In the genomic region with DNA sequence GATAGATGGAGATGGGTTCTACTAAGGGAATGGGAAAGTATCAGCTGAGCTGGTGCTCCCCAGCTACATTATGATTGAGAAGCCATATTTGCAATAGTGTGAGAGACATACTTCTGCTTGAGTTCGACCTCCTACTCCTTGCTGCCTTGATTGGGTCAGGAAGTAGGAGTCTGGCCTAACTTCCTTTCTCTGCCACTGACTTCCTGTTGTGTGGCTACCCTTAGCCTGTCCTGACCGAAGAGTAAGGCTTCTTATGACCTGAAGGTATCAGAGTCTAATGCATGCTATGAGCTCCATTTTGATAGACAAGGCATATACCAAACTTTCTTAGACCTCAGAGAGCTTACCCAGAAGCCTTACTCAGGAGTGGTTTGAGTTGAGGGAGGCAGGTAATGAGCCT, we compare ENCODE assay signal across 12 cellular contexts. TPM values are rescaled to one million over a fixed set of nuclear protein-coding genes. Genes with fewer than 3 reads are reported as not detected.
DNase-seq lines count a peak whose midpoint lies in the region; ATAC-seq and TF ChIP-seq lines count a peak whose summit lies in the region.
"Had no signal": no experiment of that assay in that cellular context is flagged by ENCODE, and none has a peak within 500 bp of the region (broad histone marks: within the 10 kb centered on the region; RNA-seq: fewer than 3 reads in every experiment).

No MANE protein-coding gene starts in this region.

- H3K27ac ChIP-seq in MM.1S (ENCODE audit: low read length) = no peak overlapping the region
- H3K27ac ChIP-seq: KMS-11 had no signal

- H3K4me3 Mint-ChIP-seq in activated T-cell treated with anti-CD3 and anti-CD28 coated beads, Interleukin-2, amount 50 U/mL, for 24 hours = no peak overlapping the region
- peak overlapping the region; percentile 31 for H3K4me3 Mint-ChIP-seq in activated T-helper 1 cell treated with anti-CD3 and anti-CD28 coated beads, Interleukin-12 subunit alpha, Interleukin-12 subunit beta, Interleukin-2, Interleukin-4 antibody, amounts not matched to agents 30 ng/mL and 10 ng/mL and 1 ng/mL, durations not matched to agents 14 hours and 24 hours and 36 hours
- peak overlapping the region; percentile 22 for H3K4me3 Mint-ChIP-seq in stimulated activated effector memory CD8-positive, alpha-beta T cell treated with anti-CD3 and anti-CD28 coated beads, Interleukin-12 subunit alpha, Interleukin-12 subunit beta, amount 100 ng/mL, for 72 hours

- no peaks in the 10 kb centered on the region for H3K9me2 ChIP-seq in MM.1S (replicated peaks; ENCODE audit: insufficient read depth, low read length)

- H3K4me3 ChIP-seq in MM.1S (ENCODE audit: low read length) = no peak overlapping the region

- H3K9me3 Mint-ChIP-seq in activated T-cell treated with anti-CD3 and anti-CD28 coated beads, Interleukin-2, amount 50 U/mL, for 24 hours = peaks cover 17% of the 10 kb centered on the region
- H3K9me3 Mint-ChIP-seq in activated T-helper 1 cell treated with anti-CD3 and anti-CD28 coated beads, Interleukin-12 subunit alpha, Interleukin-12 subunit beta, Interleukin-2, Interleukin-4 antibody, amounts not matched to agents 30 ng/mL and 10 ng/mL and 1 ng/mL, durations not matched to agents 14 hours and 24 hours and 36 hours = peaks cover 31% of the 10 kb centered on the region
- H3K9me3 Mint-ChIP-seq in stimulated activated effector memory CD8-positive, alpha-beta T cell treated with anti-CD3 and anti-CD28 coated beads, Interleukin-12 subunit alpha, Interleukin-12 subunit beta, amount 100 ng/mL, for 72 hours = peaks cover 14% of the 10 kb centered on the region

- TF ChIP-seq CTCF in MM.1S (IDR thresholded peaks at IDR 0.05; ENCODE audit: low read length) = no peak

- H4K20me1 ChIP-seq in MM.1S (ENCODE audit: insufficient read depth, low read length) = no peaks in the 10 kb centered on the region

- ATAC-seq in stimulated activated effector memory CD8-positive, alpha-beta T cell treated with anti-CD3 and anti-CD28 coated beads, Interleukin-12 subunit alpha, Interleukin-12 subunit beta, amount 100 ng/mL, for 72 hours = peak; percentile 72

- no peak overlapping the region for H3K9ac ChIP-seq in MM.1S (ENCODE audit: low read length)
- H3K9ac ChIP-seq: KMS-11 had no signal

- no peaks in the 10 kb centered on the region for H3F3A ChIP-seq in MM.1S (ENCODE audit: insufficient read depth, low read length)

- H2AFZ ChIP-seq in MM.1S (ENCODE audit: low read length) = no peak overlapping the region

- DNase-seq in activated T-cell treated with anti-CD3 and anti-CD28 coated beads, Interleukin-2, amount 50 U/mL, for 24 hours = no peak
- no peak for DNase-seq in activated T-cell treated with anti-CD3 and anti-CD28 coated beads, Interleukin-2, amount 50 U/mL, for 48 hours
- DNase-seq in MM.1S (peak; percentile 36), RKO (ENCODE audit: low spot score) (no peak), EL (no peak), T1000 (lab: John Stamatoyannopoulos, UW) (no peak)
- no peak for DNase-seq in activated T-helper 1 cell treated with anti-CD3 and anti-CD28 coated beads, Interleukin-12 subunit alpha, Interleukin-12 subunit beta, Interleukin-2, Interleukin-4 antibody, amounts not matched to agents 30 ng/mL and 10 ng/mL and 1 ng/mL, durations not matched to agents 14 hours and 24 hours and 36 hours (ENCODE audit: low spot score)
- peak in 1 of 2 donors; percentile 48 for DNase-seq in stimulated activated effector memory CD8-positive, alpha-beta T cell treated with anti-CD3 and anti-CD28 coated beads, Interleukin-12 subunit alpha, Interleukin-12 subunit beta, amount 100 ng/mL, for 72 hours (ENCODE audit: low spot score in 2 of 2)
- DNase-seq: amniotic stem cell, left cardiac atrium, NCI-H2171 treated with DMSO at 0.1 percent for 48 hours had no signal

- H3K36me3 ChIP-seq in MM.1S (replicated peaks; ENCODE audit: insufficient read depth, low read length) = 0 out of 2 replicates have a peak, but pooled peaks cover 4% of the 10 kb centered on the region

- H3K4me1 ChIP-seq in MM.1S (ENCODE audit: low read length) = peaks cover 4% of the 10 kb centered on the region

- intact Hi-C loops in activated T-helper 1 cell treated with anti-CD3 and anti-CD28 coated beads, Interleukin-12 subunit alpha, Interleukin-12 subunit beta, Interleukin-2, Interleukin-4 antibody, amounts not matched to agents 30 ng/mL and 10 ng/mL and 1 ng/mL, durations not matched to agents 14 hours and 24 hours and 36 hours (cut with micrococcal nuclease) = loop anchor here (10.0 kb wide), 2 partner anchors 1253 to 1987 kb away; a partner anchor contains a TSS

- H3K27me3 ChIP-seq in MM.1S (replicated peaks; ENCODE audit: insufficient read depth, low read length) = no peaks in the 10 kb centered on the region

- peaks cover 66% of the 10 kb centered on the region for H3K4me1 Mint-ChIP-seq in activated T-cell treated with anti-CD3 and anti-CD28 coated beads, Interleukin-2, amount 50 U/mL, for 24 hours (ENCODE audit: low read depth)
- H3K4me1 Mint-ChIP-seq in activated T-helper 1 cell treated with anti-CD3 and anti-CD28 coated beads, Interleukin-12 subunit alpha, Interleukin-12 subunit beta, Interleukin-2, Interleukin-4 antibody, amounts not matched to agents 30 ng/mL and 10 ng/mL and 1 ng/mL, durations not matched to agents 14 hours and 24 hours and 36 hours (ENCODE audit: low read depth) = peaks cover 58% of the 10 kb centered on the region
- peaks cover 78% of the 10 kb centered on the region for H3K4me1 Mint-ChIP-seq in stimulated activated effector memory CD8-positive, alpha-beta T cell treated with anti-CD3 and anti-CD28 coated beads, Interleukin-12 subunit alpha, Interleukin-12 subunit beta, amount 100 ng/mL, for 72 hours

- H3K27me3 Mint-ChIP-seq in activated T-cell treated with anti-CD3 and anti-CD28 coated beads, Interleukin-2, amount 50 U/mL, for 24 hours = no peaks in the 10 kb centered on the region
- no peaks in the 10 kb centered on the region for H3K27me3 Mint-ChIP-seq in activated T-helper 1 cell treated with anti-CD3 and anti-CD28 coated beads, Interleukin-12 subunit alpha, Interleukin-12 subunit beta, Interleukin-2, Interleukin-4 antibody, amounts not matched to agents 30 ng/mL and 10 ng/mL and 1 ng/mL, durations not matched to agents 14 hours and 24 hours and 36 hours (ENCODE audit: insufficient read depth)

- peaks cover 87% of the 10 kb centered on the region for H3K36me3 Mint-ChIP-seq in activated T-cell treated with anti-CD3 and anti-CD28 coated beads, Interleukin-2, amount 50 U/mL, for 24 hours (ENCODE audit: low read depth)
- H3K36me3 Mint-ChIP-seq in activated T-helper 1 cell treated with anti-CD3 and anti-CD28 coated beads, Interleukin-12 subunit alpha, Interleukin-12 subunit beta, Interleukin-2, Interleukin-4 antibody, amounts not matched to agents 30 ng/mL and 10 ng/mL and 1 ng/mL, durations not matched to agents 14 hours and 24 hours and 36 hours (ENCODE audit: low read depth) = peaks cover 63% of the 10 kb centered on the region
- H3K36me3 Mint-ChIP-seq in stimulated activated effector memory CD8-positive, alpha-beta T cell treated with anti-CD3 and anti-CD28 coated beads, Interleukin-12 subunit alpha, Interleukin-12 subunit beta, amount 100 ng/mL, for 72 hours = peaks cover 98% of the 10 kb centered on the region

- H3K79me2 ChIP-seq in MM.1S (ENCODE audit: low read length) = no peaks in the 10 kb centered on the region

- peak overlapping the region; percentile 41 for H3K27ac Mint-ChIP-seq in activated T-cell treated with anti-CD3 and anti-CD28 coated beads, Interleukin-2, amount 50 U/mL, for 24 hours
- H3K27ac Mint-ChIP-seq in activated T-helper 1 cell treated with anti-CD3 and anti-CD28 coated beads, Interleukin-12 subunit alpha, Interleukin-12 subunit beta, Interleukin-2, Interleukin-4 antibody, amounts not matched to agents 30 ng/mL and 10 ng/mL and 1 ng/mL, durations not matched to agents 14 hours and 24 hours and 36 hours = peak overlapping the region; percentile 74
- peak overlapping the region; percentile 83 for H3K27ac Mint-ChIP-seq in stimulated activated effector memory CD8-positive, alpha-beta T cell treated with anti-CD3 and anti-CD28 coated beads, Interleukin-12 subunit alpha, Interleukin-12 subunit beta, amount 100 ng/mL, for 72 hours

- H3K4me2 ChIP-seq in MM.1S (ENCODE audit: low read depth, low read length) = no peak overlapping the region
- H3K4me2 ChIP-seq: KMS-11 had no signal

- no peaks in the 10 kb centered on the region for H3K9me3 ChIP-seq in MM.1S (replicated peaks; ENCODE audit: insufficient read depth, low read length)

RNA-seq across cellular contexts. Expression of a gene that starts 53.9 kb away (rescaled TPM):
- total RNA-seq in activated T-helper 1 cell treated with anti-CD3 and anti-CD28 coated beads, Interleukin-12 subunit alpha, Interleukin-12 subunit beta, Interleukin-2, Interleukin-4 antibody, amounts not matched to agents 30 ng/mL and 10 ng/mL and 1 ng/mL, durations not matched to agents 14 hours and 24 hours and 36 hours = 49.5 and 53.6 TPM in 2 replicates

RNA-seq across cellular contexts. Expression of a gene that starts 54.3 kb away (rescaled TPM):
- total RNA-seq in activated T-helper 1 cell treated with anti-CD3 and anti-CD28 coated beads, Interleukin-12 subunit alpha, Interleukin-12 subunit beta, Interleukin-2, Interleukin-4 antibody, amounts not matched to agents 30 ng/mL and 10 ng/mL and 1 ng/mL, durations not matched to agents 14 hours and 24 hours and 36 hours = 7.1 and 9.2 TPM in 2 replicates
